Comparison of ENCODE assay signal across 8 cellular contexts in genomic region chr2:21042958-21043743, GRCh38. TPM values are rescaled to one million over a fixed set of nuclear protein-coding genes. Genes with fewer than 3 reads are reported as not detected.
A peak's percentile ranks its signal among the peaks of the same experiment; 100 is the strongest.
DNase-seq lines count a peak whose midpoint lies in the region; ATAC-seq and TF ChIP-seq lines count a peak whose summit lies in the region.

No MANE protein-coding gene starts in this region.

- ATAC-seq in GM19397 (IDR thresholded peaks at IDR 0.05; ENCODE audit: unreplicated experiment) (peak; percentile 78), psoas muscle (peak; percentile 69 to 80 (median 78))
- peak; percentile 56 for ATAC-seq in activated naive CD8-positive, alpha-beta T cell treated with anti-CD3 and anti-CD28 coated beads, Interleukin-2, amount 50 U/mL, for 24 hours

- H4K20me1 ChIP-seq in SK-N-SH (ENCODE audit: insufficient read depth), result no peaks in the 10 kb centered on the region

- TF ChIP-seq CTCF in SK-N-SH (IDR thresholded peaks at IDR 0.05) (peak; percentile 100), left ventricle myocardium inferior (IDR thresholded peaks at IDR 0.05; ENCODE audit: borderline replicate concordance) (peak; percentile 99), psoas muscle (IDR thresholded peaks at IDR 0.05) (peak; percentile 99)

- no peaks in the 10 kb centered on the region for H3K79me2 ChIP-seq in SK-N-SH (ENCODE audit: insufficient read depth)

- H3K27me3 ChIP-seq in SK-N-SH (ENCODE audit: insufficient read depth), result no peaks in the 10 kb centered on the region; the same call in 1 of the 2 replicates
- peaks cover 29% of the 10 kb centered on the region for H3K27me3 ChIP-seq in left ventricle myocardium inferior (ENCODE audit: low read depth)
- peaks cover 0 to 12% (median 2%) of the 10 kb centered on the region in 3 donors for H3K27me3 ChIP-seq in psoas muscle (ENCODE audit: insufficient read depth in 3 of 3, low read length in 2 of 3)

- H3K9me2 ChIP-seq in SK-N-SH, result no peaks in the 10 kb centered on the region

- H3K4me3 Mint-ChIP-seq in activated naive CD8-positive, alpha-beta T cell treated with anti-CD3 and anti-CD28 coated beads, Interleukin-2, amount 50 U/mL, for 24 hours, result no peak overlapping the region

- no peaks in the 10 kb centered on the region for H3K9me3 ChIP-seq in SK-N-SH
- H3K9me3 ChIP-seq in left ventricle myocardium inferior (replicated peaks), result no peaks in the 10 kb centered on the region
- no peaks in the 10 kb centered on the region for H3K9me3 ChIP-seq in psoas muscle

- H3F3A ChIP-seq in SK-N-SH (replicated peaks; ENCODE audit: insufficient read depth), result no peaks in the 10 kb centered on the region

- H3K9ac ChIP-seq in SK-N-SH, result no peak overlapping the region

- H3K36me3 ChIP-seq in SK-N-SH (replicated peaks in 1 of 2; ENCODE audit: control insufficient read depth in 1 of 2, insufficient read depth in 2 of 2, low read length in 1 of 2), result no peaks in the 10 kb centered on the region
- no peaks in the 10 kb centered on the region for H3K36me3 ChIP-seq in left ventricle myocardium inferior
- H3K36me3 ChIP-seq in psoas muscle (ENCODE audit: insufficient read depth in 1 of 2, low read depth in 1 of 2), result no peaks in the 10 kb centered on the region

- no peak overlapping the region for H3K4me2 ChIP-seq in SK-N-SH

- H3K4me3 ChIP-seq in SK-N-SH (ENCODE audit: low read depth in 2 of 2, low read length in 1 of 2) (peak overlapping the region in 1 of 2 experiments; percentile 41; a peak in 1 of 4 replicates), left ventricle myocardium inferior (peak overlapping the region; percentile 56), psoas muscle (peak overlapping the region; percentile 51)

- DNase-seq in Caki2 (ENCODE audit: low read depth), result peak; percentile 12
- peak; percentile 33 for DNase-seq in HPDE6-E6E7 (ENCODE audit: extremely low spot score)
- peak; percentile 91 for DNase-seq in SK-N-SH
- peak; percentile 62 for DNase-seq in activated naive CD8-positive, alpha-beta T cell treated with anti-CD3 and anti-CD28 coated beads, Interleukin-2, amount 50 U/mL, for 24 hours
- peak; percentile 71 for DNase-seq in left ventricle myocardium inferior
- DNase-seq in psoas muscle, result peak; percentile 54 to 78
- DNase-seq in ureter (ENCODE audit: low spot score), result no peak

- no peaks in the 10 kb centered on the region for H3K9me3 Mint-ChIP-seq in activated naive CD8-positive, alpha-beta T cell treated with anti-CD3 and anti-CD28 coated beads, Interleukin-2, amount 50 U/mL, for 24 hours

- WGBS in SK-N-SH (ENCODE audit: low lambda C conversion rate), result 30% methylated on average over 17 of the region's 25 CpGs
- WGBS in psoas muscle, 3 donors, result 8 to 12% (median 10%) methylated on average over 25 of the region's 25 CpGs

- CTCF ChIA-PET in SK-N-SH (lab: Yijun Ruan, JAX), result interaction anchor here (0.6 to 9.3 kb wide), 65 partner anchors 11 to 1313 kb away, joined by 3 to 315 read pairs (median 4); partner anchors contain the start of genes HS1BP3 and TDRD15

- no peak for TF ChIP-seq EP300 in SK-N-SH (IDR thresholded peaks at IDR 0.05; ENCODE audit: borderline replicate concordance in 1 of 2, low read depth in 1 of 2, low read length in 1 of 2)

- no peak overlapping the region for H2AFZ ChIP-seq in SK-N-SH (ENCODE audit: low read depth)

- H3K36me3 Mint-ChIP-seq in activated naive CD8-positive, alpha-beta T cell treated with anti-CD3 and anti-CD28 coated beads, Interleukin-2, amount 50 U/mL, for 24 hours (ENCODE audit: low read depth), result no peaks in the 10 kb centered on the region

- intact Hi-C loops in left ventricle myocardium inferior (cut with micrococcal nuclease), result loop anchor here (2.0 kb wide), 1 partner anchor 76 kb away; no protein-coding TSS in a partner anchor
- intact Hi-C loops in psoas muscle (cut with DNase I), result loop anchor here (2.0 to 10.0 kb wide), 3 partner anchors 74 to 378 kb away; partner anchors contain the start of gene GDF7 (in 1 of the 2)

- POLR2A ChIA-PET in SK-N-SH (lab: Yijun Ruan, JAX), result no interaction called here

- H3K4me1 ChIP-seq in SK-N-SH (ENCODE audit: control insufficient read depth in 1 of 2, insufficient read depth in 2 of 2, low read depth in 1 of 2, low read length in 1 of 2) (peaks cover 0 to 23% of the 10 kb centered on the region in 2 experiments; a peak in 2 of 4 replicates), left ventricle myocardium inferior (peaks cover 31% of the 10 kb centered on the region), psoas muscle (peaks cover 14% of the 10 kb centered on the region)

- peaks cover 14% of the 10 kb centered on the region for H3K27me3 Mint-ChIP-seq in activated naive CD8-positive, alpha-beta T cell treated with anti-CD3 and anti-CD28 coated beads, Interleukin-2, amount 50 U/mL, for 24 hours

- in situ Hi-C loops in Caki2 (cut with HindIII; ENCODE audit: low pct_unique_long_range_greater_than_20kb, low sequenced_read_pairs), result no loop called here

- no peak overlapping the region for H3K27ac Mint-ChIP-seq in activated naive CD8-positive, alpha-beta T cell treated with anti-CD3 and anti-CD28 coated beads, Interleukin-2, amount 50 U/mL, for 24 hours

- H3K4me1 Mint-ChIP-seq in activated naive CD8-positive, alpha-beta T cell treated with anti-CD3 and anti-CD28 coated beads, Interleukin-2, amount 50 U/mL, for 24 hours, result peaks cover 3% of the 10 kb centered on the region

- peak; percentile 100 for TF ChIP-seq RAD21 in SK-N-SH (IDR thresholded peaks at IDR 0.05; ENCODE audit: low read length)

- H3K27ac ChIP-seq in SK-N-SH (ENCODE audit: low read depth in 2 of 2, low read length in 1 of 2) (no peak overlapping the region), left ventricle myocardium inferior (replicated peaks) (peak overlapping the region; percentile 74), psoas muscle (no peak overlapping the region)

TF ChIP-seq in SK-N-SH, 30 proteins besides CTCF, POLR2A, EP300 and RAD21:
- TF ChIP-seq RFX5 (IDR thresholded peaks at IDR 0.05; ENCODE audit: low read length) (0 out of 2 replicates have a peak, but pooled peaks have one; percentile 39), MAX (IDR thresholded peaks at IDR 0.05; ENCODE audit: low read depth) (no peak), CHD2 (IDR thresholded peaks at IDR 0.05; ENCODE audit: low read length, partially characterized antibody) (no peak), SMC3 (IDR thresholded peaks at IDR 0.05; ENCODE audit: low read depth, low read length) (peak; percentile 94)

RNA-seq across cellular contexts. Expression of gene APOB, which starts 0.7 kb away (rescaled TPM):
- total RNA-seq in Caki2 (2014; rRNA removed; shearing (Covaris generic); ENCODE audit: low replicate concordance), result not detected in 2 replicates
- polyA plus RNA-seq in SK-N-SH (2012; rRNA removed) (not detected in 2 replicates), psoas muscle (under 1 TPM; 0.03 to 0.34 (median 0.04) TPM)
- polyA plus RNA-seq in SK-N-SH (2012; cell fraction: cytosol; rRNA removed), result under 0.01 TPM in 1 of 2 replicates, not detected in the other
- polyA plus RNA-seq in SK-N-SH (2012; cell fraction: nucleus; rRNA removed), result under 0.01 TPM in 1 of 2 replicates, not detected in the other
- total RNA-seq in left ventricle myocardium inferior (9.1 TPM), psoas muscle (under 1 TPM; 0.34 to 0.64 (median 0.41) TPM), ureter (0.75 TPM)
